Comparison of ENCODE assay signal across 1 cellular context in genomic region chr18:30142870-30143269, GRCh38.
TF ChIP-seq lines count a peak whose summit lies in the region.

No MANE protein-coding gene starts in this region.

TF ChIP-seq in GM23338, 12 proteins besides CTCF, POLR2A, EP300 and RAD21 (continued from another document):
- no peak for TF ChIP-seq CREB1 (CRISPR knock-in tag; IDR thresholded peaks at IDR 0.05; ENCODE audit: low read depth)
